18 cellular contexts compared by ENCODE assay signal in the genomic region with DNA sequence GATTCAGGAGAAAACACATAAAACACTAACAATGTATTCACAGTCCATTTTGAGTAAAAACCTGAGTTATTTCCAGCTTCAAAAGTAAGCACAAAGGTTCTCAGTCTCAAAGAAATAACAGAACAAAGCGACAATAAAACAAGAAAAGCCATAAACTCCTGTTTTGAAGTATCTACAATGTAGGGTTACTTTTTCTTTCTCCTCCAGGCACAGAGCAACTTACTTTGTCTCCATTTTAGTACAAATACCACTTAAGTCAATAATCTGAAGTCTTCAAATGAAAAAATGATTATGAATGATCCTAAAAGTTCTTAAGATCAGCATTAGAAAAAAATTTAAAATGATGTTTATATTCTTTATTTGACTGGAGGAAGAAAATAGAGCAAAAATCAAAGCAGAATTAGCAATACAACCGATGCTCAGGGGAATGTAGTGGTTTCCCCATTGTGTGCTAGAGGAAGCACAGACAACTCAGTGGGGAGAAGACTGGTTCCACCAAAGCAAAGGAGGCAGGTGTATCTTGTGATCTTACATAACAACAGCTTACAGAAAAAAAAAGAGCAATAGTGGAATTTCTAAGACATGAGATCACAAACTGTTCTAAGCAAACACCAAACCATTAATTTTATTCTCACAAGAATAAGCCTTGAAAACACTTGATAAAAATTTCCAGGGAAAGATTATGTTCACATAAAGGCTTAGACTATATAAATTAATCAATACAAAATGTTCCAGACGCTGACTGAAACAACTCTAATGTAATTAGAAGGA. TPM values are rescaled to one million over a fixed set of nuclear protein-coding genes. Genes with fewer than 3 reads are reported as not detected.
A peak's percentile ranks its signal among the peaks of the same experiment; 100 is the strongest.
DNase-seq lines count a peak whose midpoint lies in the region; ATAC-seq and TF ChIP-seq lines count a peak whose summit lies in the region.
"Had no signal": no experiment of that assay in that cellular context is flagged by ENCODE, and none has a peak within 500 bp of the region (broad histone marks: within the 10 kb centered on the region; RNA-seq: fewer than 3 reads in every experiment).

No MANE protein-coding gene starts in this region.

- no peaks in the 10 kb centered on the region for H4K20me1 ChIP-seq in SU-DHL-6 (ENCODE audit: low read depth, low read length)

- no peak overlapping the region for H3K9ac ChIP-seq in SU-DHL-6 (ENCODE audit: low read length)

- H3K9me2 ChIP-seq in SU-DHL-6 (replicated peaks; ENCODE audit: insufficient read depth, low read length) = no peaks in the 10 kb centered on the region

- ATAC-seq in GM18907 (IDR thresholded peaks at IDR 0.05; ENCODE audit: unreplicated experiment) = no peak
- ATAC-seq: A549 had no signal

- H3K27ac ChIP-seq in SU-DHL-6 (ENCODE audit: low read depth, low read length) = no peak overlapping the region
- H3K27ac ChIP-seq in iPS DF 6.9 (ENCODE audit: low read length) = no peak overlapping the region
- H3K27ac ChIP-seq: A549, HL-60, PC-9 had no signal

- no CpG with 5 or more reads among the region's 3 CpGs for WGBS in iPS DF 6.9 (ENCODE audit: insufficient coverage, insufficient read length)

- H3K4me2 ChIP-seq in SU-DHL-6 (ENCODE audit: low read depth, low read length, poor library complexity, severe bottlenecking) = no peak overlapping the region
- H3K4me2 ChIP-seq: PC-9 had no signal

- no peaks in the 10 kb centered on the region for H3F3A ChIP-seq in SU-DHL-6 (ENCODE audit: insufficient read depth)

- H3K4me1 ChIP-seq in iPS DF 6.9 (ENCODE audit: control insufficient read depth, insufficient read depth, low read length) = no peaks in the 10 kb centered on the region
- no peaks in the 10 kb centered on the region for H3K4me1 ChIP-seq in neuron (ENCODE audit: insufficient read depth, low read length)
- H3K4me1 ChIP-seq: A549 had no signal

- H3K27me3 ChIP-seq in H7 (ENCODE audit: control insufficient read depth, insufficient read depth, low read length) (no peaks in the 10 kb centered on the region), SU-DHL-6 (ENCODE audit: low read length) (no peaks in the 10 kb centered on the region), iPS DF 6.9 (ENCODE audit: control insufficient read depth, insufficient read depth, low read length) (no peaks in the 10 kb centered on the region), neuron (ENCODE audit: insufficient read depth, low read length) (no peaks in the 10 kb centered on the region)

- peak; percentile 24 for DNase-seq in H7
- peak; percentile 39 for DNase-seq in iPS DF 6.9 (ENCODE audit: low read depth, low spot score)
- no peak for DNase-seq in KG1 (lab: John Stamatoyannopoulos, UW)
- no peak for DNase-seq in OCI-M2 (lab: John Stamatoyannopoulos, UW; ENCODE audit: unreplicated experiment)
- DNase-seq in stimulated activated naive CD4-positive, alpha-beta T cell treated with Interleukin-2 at 50 U/mL for 16 hours (lab: John Stamatoyannopoulos, UW) = no peak
- DNase-seq: C1 segment of cervical spinal cord, DMS 273 treated with DMSO at 0.1 percent for 48 hours, GF-D8, HCEC 1CT, NCI-H1417, NCI-H187 treated with DMSO at 0.1 percent for 48 hours, NCI-H526 treated with DMSO at 0.1 percent for 48 hours, PC-9 had no signal

- TF ChIP-seq CTCF in SU-DHL-6 (IDR thresholded peaks at IDR 0.05; ENCODE audit: insufficient read depth, low read length, poor library complexity, severe bottlenecking) = no peak

- H3K9me3 ChIP-seq in SU-DHL-6 (ENCODE audit: insufficient read depth, low read length) (no peaks in the 10 kb centered on the region), iPS DF 6.9 (ENCODE audit: control insufficient read depth, insufficient read depth, low read length) (no peaks in the 10 kb centered on the region), neuron (ENCODE audit: low read length) (no peaks in the 10 kb centered on the region)
- H3K9me3 ChIP-seq: A549 had no signal

- no peak overlapping the region for H3K4me3 ChIP-seq in H7 (ENCODE audit: insufficient read depth, low read depth, low read length)
- no peak overlapping the region for H3K4me3 ChIP-seq in SU-DHL-6 (ENCODE audit: insufficient read depth, low read length, poor library complexity, severe bottlenecking)
- H3K4me3 ChIP-seq in iPS DF 6.9 (ENCODE audit: low read length) = no peak overlapping the region
- no peak overlapping the region for H3K4me3 ChIP-seq in neuron (ENCODE audit: low read length)
- H3K4me3 ChIP-seq: A549, PC-9 had no signal

- no peaks in the 10 kb centered on the region for H3K79me2 ChIP-seq in SU-DHL-6 (ENCODE audit: insufficient read depth, low read length)

- H3K36me3 ChIP-seq in H7 (replicated peaks; ENCODE audit: control insufficient read depth, insufficient read depth, low read length) = no peaks in the 10 kb centered on the region
- no peaks in the 10 kb centered on the region for H3K36me3 ChIP-seq in SU-DHL-6 (ENCODE audit: low read length)
- H3K36me3 ChIP-seq in iPS DF 6.9 (ENCODE audit: control insufficient read depth, insufficient read depth, low read length) = no peaks in the 10 kb centered on the region
- H3K36me3 ChIP-seq in neuron (ENCODE audit: insufficient read depth, low read length) = no peaks in the 10 kb centered on the region

- peak overlapping the region; percentile 41 for H2AFZ ChIP-seq in SU-DHL-6 (ENCODE audit: low read depth, low read length, severe bottlenecking)
- H2AFZ ChIP-seq in neuron (ENCODE audit: low read depth, low read length) = peak overlapping the region; percentile 22
- H2AFZ ChIP-seq: PC-9 had no signal

RNA-seq across cellular contexts. Expression of a gene that starts 35.1 kb away (rescaled TPM):
- 0.03 and 0.11 TPM in 2 replicates for total RNA-seq in H7 (2014; rRNA removed; shearing (Covaris generic))
- total RNA-seq: PC-9 had no signal

Comparison
In these comparisons a context has a peak if more than half of its experiments do, and no peak if none do; other contexts are left out.
1. DNase-seq: peak in H7 (single experiment) and iPS DF 6.9 (single experiment); none in KG1 (single experiment), OCI-M2 (single experiment) and stimulated activated naive CD4-positive, alpha-beta T cell treated with Interleukin-2 at 50 U/mL for 16 hours (single experiment).